16 cellular contexts compared by ENCODE assay signal in the genomic region with DNA sequence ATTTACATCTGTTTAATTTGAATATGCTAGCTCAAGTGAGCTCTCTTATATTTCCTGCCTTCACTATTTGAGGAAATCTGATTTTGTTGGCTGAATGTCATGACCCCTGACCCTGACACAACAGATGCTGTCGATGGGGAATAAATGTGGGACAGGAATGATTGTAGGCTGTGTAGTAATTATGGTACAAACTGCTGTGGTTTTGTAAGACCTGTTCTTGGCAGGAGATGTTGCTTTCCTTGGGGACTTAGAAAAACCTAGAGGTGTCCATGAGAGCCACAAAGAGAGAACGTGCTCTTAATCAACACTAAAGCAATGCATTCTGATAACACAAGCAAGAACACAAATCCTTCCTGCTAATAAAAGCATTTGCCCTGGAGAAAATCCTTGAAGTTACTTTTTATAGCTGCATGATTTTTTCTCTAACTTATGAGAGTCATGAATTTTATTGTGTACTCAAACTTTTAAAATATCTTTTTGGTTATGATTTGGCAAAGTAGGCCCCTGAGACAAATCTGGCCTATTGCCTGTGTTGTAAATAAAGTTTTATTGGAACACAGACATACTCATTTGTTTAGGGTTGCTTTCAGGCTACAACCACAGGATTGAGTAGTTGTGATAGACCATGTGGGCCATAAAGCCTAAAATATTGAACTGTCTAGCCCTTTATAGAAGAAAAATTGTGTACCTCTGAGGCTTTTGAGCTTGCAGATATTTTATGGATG.
DNase-seq lines count a peak whose midpoint lies in the region; ATAC-seq, FAIRE-seq and TF ChIP-seq lines count a peak whose summit lies in the region.
"Had no signal": no experiment of that assay in that cellular context is flagged by ENCODE, and none has a peak within 500 bp of the region (broad histone marks: within the 10 kb centered on the region; RNA-seq: fewer than 3 reads in every experiment).

No MANE protein-coding gene starts in this region.

- H3K9me3 Mint-ChIP-seq in nephron progenitor cell = no peaks in the 10 kb centered on the region
- H3K9me3 Mint-ChIP-seq: activated T-helper 17 cell treated with anti-CD3 and anti-CD28 coated beads, Interleukin-2, amount 50 U/mL, for 72 hours had no signal

- TF ChIP-seq POLR2A in endothelial cell of umbilical vein (IDR thresholded peaks at IDR 0.05; ENCODE audit: low read depth, low read length) = no peak

- H3K4me1 ChIP-seq in endothelial cell of umbilical vein (ENCODE audit: control insufficient read depth, extremely low read depth, insufficient read depth, low read length) = no peaks in the 10 kb centered on the region

- CTCF ChIA-PET in endothelial cell of umbilical vein (lab: Charles Lee) = interaction anchor here (1.3 to 1.9 kb wide), 6 partner anchors 8 to 116 kb away, joined by 3 to 14 read pairs (median 6); no protein-coding TSS in a partner anchor

- H3K9me3 ChIP-seq in endothelial cell of umbilical vein (replicated peaks; ENCODE audit: control insufficient read depth, insufficient read depth, low read length) = no peaks in the 10 kb centered on the region
- H3K9me3 ChIP-seq: neutrophil had no signal

- H3K4me3 Mint-ChIP-seq in nephron progenitor cell = no peak overlapping the region
- H3K4me3 Mint-ChIP-seq: activated CD4-positive, alpha-beta T cell treated with anti-CD3 and anti-CD28 coated beads for 36 hours; activated T-helper 17 cell treated with anti-CD3 and anti-CD28 coated beads, Interleukin-2, amount 50 U/mL, for 72 hours had no signal

- no peaks in the 10 kb centered on the region for H3K36me3 ChIP-seq in endothelial cell of umbilical vein (ENCODE audit: control insufficient read depth in 2 of 2, extremely low read depth in 1 of 2, insufficient read depth in 2 of 2, low read length in 2 of 2)
- H3K36me3 ChIP-seq: neutrophil had no signal

- H3K27ac ChIP-seq in endothelial cell of umbilical vein (ENCODE audit: insufficient read depth, low read depth, low read length) = no peak overlapping the region
- H3K27ac ChIP-seq: neutrophil had no signal

- TF ChIP-seq CTCF in endothelial cell of umbilical vein (IDR thresholded peaks at IDR 0.05; ENCODE audit: extremely low read depth in 1 of 2, insufficient read depth in 1 of 2, low read depth in 1 of 2, low read length in 2 of 2) (no peak), nephron progenitor cell (IDR thresholded peaks at IDR 0.05) (no peak)

- no peak for ATAC-seq in GM19455 (IDR thresholded peaks at IDR 0.05; ENCODE audit: unreplicated experiment)
- ATAC-seq: activated CD4-positive, alpha-beta T cell treated with anti-CD3 and anti-CD28 coated beads for 36 hours; activated T-helper 17 cell treated with anti-CD3 and anti-CD28 coated beads, Interleukin-2, amount 50 U/mL, for 72 hours had no signal

- no peaks in the 10 kb centered on the region for H3K27me3 Mint-ChIP-seq in nephron progenitor cell (ENCODE audit: low read depth, poor library complexity)
- H3K27me3 Mint-ChIP-seq: activated CD4-positive, alpha-beta T cell treated with anti-CD3 and anti-CD28 coated beads for 36 hours; activated T-helper 17 cell treated with anti-CD3 and anti-CD28 coated beads, Interleukin-2, amount 50 U/mL, for 72 hours had no signal

- FAIRE-seq in endothelial cell of umbilical vein (lab: Jason Lieb, UNC) (no peak), urothelium cell line (lab: Jason Lieb, UNC) (no peak)

- no peaks in the 10 kb centered on the region for H3K9me1 ChIP-seq in endothelial cell of umbilical vein (replicated peaks; ENCODE audit: control insufficient read depth, extremely low read depth, insufficient read depth, low read length)

- H3K4me3 ChIP-seq in endothelial cell of umbilical vein (replicated peaks in 1 of 3; ENCODE audit: insufficient read depth in 1 of 3, low read depth in 1 of 3, low read length in 3 of 3) = no peak overlapping the region

- DNase-seq in DMS 273 (lab: John Stamatoyannopoulos, UW; ENCODE audit: unreplicated experiment) = peak; percentile 52
- DNase-seq in NCI-H69 (lab: John Stamatoyannopoulos, UW) = peak; percentile 93
- DNase-seq in endothelial cell of umbilical vein (ENCODE audit: low read depth, low spot score) = peak; percentile 18
- no peak for DNase-seq in nephron progenitor cell
- DNase-seq in urothelium cell line (ENCODE audit: low spot score) = no peak
- no peak for DNase-seq in stimulated activated CD4-positive, alpha-beta T cell treated with anti-CD3 and anti-CD28 coated beads, Interleukin-2, amount 100 ng/mL, for 24 hours
- DNase-seq in stimulated activated CD4-positive, alpha-beta T cell treated with anti-CD3 and anti-CD28 coated beads, Interleukin-15, amount 100 ng/mL, for 24 hours = no peak
- DNase-seq: activated CD4-positive, alpha-beta T cell treated with anti-CD3 and anti-CD28 coated beads for 36 hours; AML-193; DND-41; head of caudate nucleus; IMR-90; NCI-H187 had no signal

- no peak overlapping the region for H3K9ac ChIP-seq in endothelial cell of umbilical vein (replicated peaks; ENCODE audit: extremely low read depth, insufficient read depth, low read length)

- H3K27ac Mint-ChIP-seq in nephron progenitor cell = peak overlapping the region; percentile 78
- H3K27ac Mint-ChIP-seq: activated CD4-positive, alpha-beta T cell treated with anti-CD3 and anti-CD28 coated beads for 36 hours; activated T-helper 17 cell treated with anti-CD3 and anti-CD28 coated beads, Interleukin-2, amount 50 U/mL, for 72 hours had no signal

- H3K4me1 Mint-ChIP-seq in nephron progenitor cell = peaks cover 43% of the 10 kb centered on the region

- intact Hi-C loops in endothelial cell of umbilical vein (cut with micrococcal nuclease) = no loop called here

- no TSS peak for BruUV-seq in endothelial cell of umbilical vein (replicated peaks; lab: Mats Ljungman, UMichigan)

- H3K27me3 ChIP-seq in endothelial cell of umbilical vein (ENCODE audit: control insufficient read depth in 2 of 2, insufficient read depth in 2 of 2, low read length in 2 of 2) = no peaks in the 10 kb centered on the region
- H3K27me3 ChIP-seq: neutrophil had no signal

- H3K79me2 ChIP-seq in endothelial cell of umbilical vein (ENCODE audit: control insufficient read depth, insufficient read depth, low read length) = peaks cover 42% of the 10 kb centered on the region

- dilution Hi-C loops in endothelial cell of umbilical vein (cut with MboI; ENCODE audit: extremely low pct_ligation_motif_present, low sequenced_read_pairs) = no loop called here

- no peak overlapping the region for H2AFZ ChIP-seq in endothelial cell of umbilical vein (ENCODE audit: low read depth, low read length)

- POLR2A ChIA-PET in endothelial cell of umbilical vein (lab: Charles Lee) = no interaction called here

- H3K36me3 Mint-ChIP-seq in nephron progenitor cell (ENCODE audit: low read depth) = no peaks in the 10 kb centered on the region

- H3K4me2 ChIP-seq in endothelial cell of umbilical vein (ENCODE audit: insufficient read depth, low read length) = no peak overlapping the region

- H4K20me1 ChIP-seq in endothelial cell of umbilical vein (replicated peaks; ENCODE audit: control insufficient read depth, extremely low read depth, insufficient read depth, low read length) = no peaks in the 10 kb centered on the region

TF ChIP-seq in endothelial cell of umbilical vein, 7 proteins besides CTCF, POLR2A, EP300 and RAD21:
- TF ChIP-seq EZH2 (IDR thresholded peaks at IDR 0.05; ENCODE audit: borderline replicate concordance, low read depth, low read length, severe bottlenecking) (no peak), JUN (IDR thresholded peaks at IDR 0.05; ENCODE audit: borderline replicate concordance, insufficient read depth, insufficient read length, low read depth) (no peak), MYC (IDR thresholded peaks at IDR 0.05; ENCODE audit: low read depth, low read length) (no peak), GATA2 (IDR thresholded peaks at IDR 0.05; ENCODE audit: insufficient read depth, insufficient read length, low read depth, low read length) (no peak), POLR2AphosphoS5 (IDR thresholded peaks at IDR 0.05; ENCODE audit: insufficient read depth, low read depth, low read length) (no peak), FOS (IDR thresholded peaks at IDR 0.05; ENCODE audit: borderline replicate concordance, insufficient read depth, low read length) (no peak)
- TF ChIP-seq, protein P1, sequence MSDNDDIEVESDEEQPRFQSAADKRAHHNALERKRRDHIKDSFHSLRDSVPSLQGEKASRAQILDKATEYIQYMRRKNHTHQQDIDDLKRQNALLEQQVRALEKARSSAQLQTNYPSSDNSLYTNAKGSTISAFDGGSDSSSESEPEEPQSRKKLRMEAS (IDR thresholded peaks at IDR 0.05; ENCODE audit: insufficient read depth, insufficient read length) = no peak

Comparison
In these comparisons a context has a peak if more than half of its experiments do, and no peak if none do; other contexts are left out.
1. DNase-seq: peak in DMS 273 (single experiment), NCI-H69 (single experiment) and endothelial cell of umbilical vein (single experiment); none in nephron progenitor cell (single experiment), urothelium cell line (single experiment), stimulated activated CD4-positive, alpha-beta T cell treated with anti-CD3 and anti-CD28 coated beads, Interleukin-2, amount 100 ng/mL, for 24 hours (0 of 2) and stimulated activated CD4-positive, alpha-beta T cell treated with anti-CD3 and anti-CD28 coated beads, Interleukin-15, amount 100 ng/mL, for 24 hours (single experiment).